Comparison of ENCODE assay signal across 29 cellular contexts in the genomic region with DNA sequence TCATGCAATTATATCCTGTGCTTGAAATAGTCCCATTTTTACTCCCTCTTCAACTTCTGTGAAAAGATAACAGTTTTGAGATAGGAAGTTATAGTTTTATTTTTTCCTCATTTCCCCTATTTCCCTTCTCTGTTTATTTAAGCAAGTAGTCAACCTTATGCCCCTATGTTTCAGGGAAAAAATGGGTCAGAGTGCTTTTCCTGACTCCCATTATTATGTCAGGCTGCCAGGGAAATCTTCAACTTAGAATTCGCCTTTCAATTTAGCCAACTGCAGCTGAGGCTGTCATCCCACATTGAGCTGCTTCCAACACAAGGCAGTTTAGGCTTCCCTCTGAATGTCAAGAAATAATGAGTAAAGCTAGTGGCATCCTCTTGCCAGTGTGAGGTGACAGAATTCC. TPM values are rescaled to one million over a fixed set of nuclear protein-coding genes. Genes with fewer than 3 reads are reported as not detected.
"Had no signal": no experiment of that assay in that cellular context is flagged by ENCODE, and none has a peak within 500 bp of the region (broad histone marks: within the 10 kb centered on the region; RNA-seq: fewer than 3 reads in every experiment).

No MANE protein-coding gene starts in this region.

- H3K27me3 ChIP-seq: left lung, neural progenitor cell, neutrophil, right atrium auricular region, right lobe of liver, suprapubic skin, tibial artery, upper lobe of right lung had no signal

- H3K27ac ChIP-seq: left lung, lower lobe of right lung, neural progenitor cell, neutrophil, parathyroid adenoma, psoas muscle, right atrium auricular region, right lobe of liver, spleen, suprapubic skin, thoracic aorta, tibial artery, upper lobe of right lung had no signal

- H2AFZ ChIP-seq: neural progenitor cell, parathyroid adenoma had no signal

- H3K9me3 ChIP-seq: left lung, lower lobe of right lung, neutrophil, psoas muscle, right atrium auricular region, right lobe of liver, spleen, suprapubic skin, thoracic aorta, tibial artery, upper lobe of right lung had no signal

- H3K36me3 ChIP-seq: left lung, lower lobe of right lung, neural progenitor cell, neutrophil, right atrium auricular region, right lobe of liver, spleen, suprapubic skin, thoracic aorta, tibial artery, upper lobe of right lung had no signal

- ATAC-seq: left colon; left lung; lower lobe of right lung; natural killer cell; psoas muscle; stimulated activated effector memory CD8-positive, alpha-beta T cell treated with anti-CD3 and anti-CD28 coated beads, Interleukin-12 subunit alpha, Interleukin-12 subunit beta, amount 100 ng/mL, for 72 hours; upper lobe of right lung had no signal

- H3K4me3 ChIP-seq: left lung, lower lobe of right lung, neural progenitor cell, psoas muscle, right atrium auricular region, right lobe of liver, spleen, suprapubic skin, thoracic aorta, tibial artery, upper lobe of right lung had no signal

- DNase-seq: hypothalamus; immature natural killer cell; kidney; left colon; left lung; lower lobe of right lung; mammary epithelial cell; mesenchymal stem cell; naive B cell; natural killer cell; nephron progenitor cell; occipital lobe; psoas muscle; right lobe of liver; small intestine; spleen; stimulated activated CD4-positive, alpha-beta T cell treated with anti-CD3 and anti-CD28 coated beads, Interleukin-4, amount 100 ng/mL, for 24 hours; stimulated activated naive CD4-positive, alpha-beta T cell; tibial artery; trophoblast cell; upper lobe of right lung had no signal

- H3K79me2 ChIP-seq: parathyroid adenoma had no signal

- H3K4me2 ChIP-seq: neural progenitor cell had no signal

- H3K4me1 ChIP-seq: left lung, lower lobe of right lung, neural progenitor cell, parathyroid adenoma, psoas muscle, right atrium auricular region, right lobe of liver, spleen, suprapubic skin, tibial artery, upper lobe of right lung had no signal

- H3K9ac ChIP-seq: neural progenitor cell, parathyroid adenoma had no signal

RNA-seq across cellular contexts. Expression of a gene that starts 46.1 kb away (rescaled TPM):
- total RNA-seq: left colon, lower lobe of right lung, mononuclear cell, upper lobe of right lung had no signal
